Comparison of ENCODE assay signal across 1 cellular context in the genomic region with DNA sequence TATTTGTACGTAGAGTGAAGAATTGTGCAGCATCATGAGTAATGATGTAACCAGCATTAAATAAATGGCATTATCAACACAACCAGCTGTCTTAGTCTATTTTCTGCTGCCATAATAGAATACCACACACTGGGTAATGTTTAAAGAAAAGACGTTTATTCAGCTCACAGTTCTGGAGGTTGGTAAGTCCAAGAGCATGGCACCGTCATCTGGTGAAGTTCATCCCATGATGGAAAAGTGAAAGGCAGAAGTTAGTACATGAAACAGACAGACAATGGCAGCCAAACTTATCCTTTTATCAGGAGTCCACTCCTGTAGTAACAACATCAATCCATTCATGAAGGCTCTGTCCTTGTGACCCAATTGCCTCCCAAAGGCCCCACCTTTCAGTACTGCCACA.
TF ChIP-seq lines count a peak whose summit lies in the region.

No MANE protein-coding gene starts in this region.

TF ChIP-seq in HepG2, 621 proteins besides CTCF, POLR2A, EP300 and RAD21 (continued from another document):
- TF ChIP-seq, protein P1, sequence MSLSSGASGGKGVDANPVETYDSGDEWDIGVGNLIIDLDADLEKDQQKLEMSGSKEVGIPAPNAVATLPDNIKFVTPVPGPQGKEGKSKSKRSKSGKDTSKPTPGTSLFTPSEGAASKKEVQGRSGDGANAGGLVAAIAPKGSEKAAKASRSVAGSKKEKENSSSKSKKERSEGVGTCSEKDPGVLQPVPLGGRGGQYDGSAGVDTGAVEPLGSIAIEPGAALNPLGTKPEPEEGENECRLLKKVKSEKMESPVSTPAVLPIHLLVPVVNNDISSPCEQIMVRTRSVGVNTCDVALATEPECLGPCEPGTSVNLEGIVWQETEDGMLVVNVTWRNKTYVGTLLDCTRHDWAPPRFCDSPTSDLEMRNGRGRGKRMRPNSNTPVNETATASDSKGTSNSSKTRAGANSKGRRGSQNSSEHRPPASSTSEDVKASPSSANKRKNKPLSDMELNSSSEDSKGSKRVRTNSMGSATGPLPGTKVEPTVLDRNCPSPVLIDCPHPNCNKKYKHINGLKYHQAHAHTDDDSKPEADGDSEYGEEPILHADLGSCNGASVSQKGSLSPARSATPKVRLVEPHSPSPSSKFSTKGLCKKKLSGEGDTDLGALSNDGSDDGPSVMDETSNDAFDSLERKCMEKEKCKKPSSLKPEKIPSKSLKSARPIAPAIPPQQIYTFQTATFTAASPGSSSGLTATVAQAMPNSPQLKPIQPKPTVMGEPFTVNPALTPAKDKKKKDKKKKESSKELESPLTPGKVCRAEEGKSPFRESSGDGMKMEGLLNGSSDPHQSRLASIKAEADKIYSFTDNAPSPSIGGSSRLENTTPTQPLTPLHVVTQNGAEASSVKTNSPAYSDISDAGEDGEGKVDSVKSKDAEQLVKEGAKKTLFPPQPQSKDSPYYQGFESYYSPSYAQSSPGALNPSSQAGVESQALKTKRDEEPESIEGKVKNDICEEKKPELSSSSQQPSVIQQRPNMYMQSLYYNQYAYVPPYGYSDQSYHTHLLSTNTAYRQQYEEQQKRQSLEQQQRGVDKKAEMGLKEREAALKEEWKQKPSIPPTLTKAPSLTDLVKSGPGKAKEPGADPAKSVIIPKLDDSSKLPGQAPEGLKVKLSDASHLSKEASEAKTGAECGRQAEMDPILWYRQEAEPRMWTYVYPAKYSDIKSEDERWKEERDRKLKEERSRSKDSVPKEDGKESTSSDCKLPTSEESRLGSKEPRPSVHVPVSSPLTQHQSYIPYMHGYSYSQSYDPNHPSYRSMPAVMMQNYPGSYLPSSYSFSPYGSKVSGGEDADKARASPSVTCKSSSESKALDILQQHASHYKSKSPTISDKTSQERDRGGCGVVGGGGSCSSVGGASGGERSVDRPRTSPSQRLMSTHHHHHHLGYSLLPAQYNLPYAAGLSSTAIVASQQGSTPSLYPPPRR (CRISPR knock-in tag; IDR thresholded peaks at IDR 0.05; ENCODE audit: borderline replicate concordance), result no peak
- no peak for TF ChIP-seq CBX1 (IDR thresholded peaks at IDR 0.05; ENCODE audit: low read depth)
- peak; percentile 94; the same call in 1 of the 2 replicates for TF ChIP-seq ZNF564 (CRISPR knock-in tag; IDR thresholded peaks at IDR 0.05)
- TF ChIP-seq POLR2G (IDR thresholded peaks at IDR 0.05; ENCODE audit: low read depth, low read length), result no peak
- TF ChIP-seq, protein P2, sequence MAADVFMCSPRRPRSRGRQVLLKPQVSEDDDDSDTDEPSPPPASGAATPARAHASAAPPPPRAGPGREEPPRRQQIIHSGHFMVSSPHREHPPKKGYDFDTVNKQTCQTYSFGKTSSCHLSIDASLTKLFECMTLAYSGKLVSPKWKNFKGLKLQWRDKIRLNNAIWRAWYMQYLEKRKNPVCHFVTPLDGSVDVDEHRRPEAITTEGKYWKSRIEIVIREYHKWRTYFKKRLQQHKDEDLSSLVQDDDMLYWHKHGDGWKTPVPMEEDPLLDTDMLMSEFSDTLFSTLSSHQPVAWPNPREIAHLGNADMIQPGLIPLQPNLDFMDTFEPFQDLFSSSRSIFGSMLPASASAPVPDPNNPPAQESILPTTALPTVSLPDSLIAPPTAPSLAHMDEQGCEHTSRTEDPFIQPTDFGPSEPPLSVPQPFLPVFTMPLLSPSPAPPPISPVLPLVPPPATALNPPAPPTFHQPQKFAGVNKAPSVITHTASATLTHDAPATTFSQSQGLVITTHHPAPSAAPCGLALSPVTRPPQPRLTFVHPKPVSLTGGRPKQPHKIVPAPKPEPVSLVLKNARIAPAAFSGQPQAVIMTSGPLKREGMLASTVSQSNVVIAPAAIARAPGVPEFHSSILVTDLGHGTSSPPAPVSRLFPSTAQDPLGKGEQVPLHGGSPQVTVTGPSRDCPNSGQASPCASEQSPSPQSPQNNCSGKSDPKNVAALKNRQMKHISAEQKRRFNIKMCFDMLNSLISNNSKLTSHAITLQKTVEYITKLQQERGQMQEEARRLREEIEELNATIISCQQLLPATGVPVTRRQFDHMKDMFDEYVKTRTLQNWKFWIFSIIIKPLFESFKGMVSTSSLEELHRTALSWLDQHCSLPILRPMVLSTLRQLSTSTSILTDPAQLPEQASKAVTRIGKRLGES (CRISPR knock-in tag; IDR thresholded peaks at IDR 0.05; ENCODE audit: borderline replicate concordance), result no peak
- TF ChIP-seq, protein P3, sequence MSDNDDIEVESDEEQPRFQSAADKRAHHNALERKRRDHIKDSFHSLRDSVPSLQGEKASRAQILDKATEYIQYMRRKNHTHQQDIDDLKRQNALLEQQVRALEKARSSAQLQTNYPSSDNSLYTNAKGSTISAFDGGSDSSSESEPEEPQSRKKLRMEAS (IDR thresholded peaks at IDR 0.05), result no peak
- TF ChIP-seq, protein P4, sequence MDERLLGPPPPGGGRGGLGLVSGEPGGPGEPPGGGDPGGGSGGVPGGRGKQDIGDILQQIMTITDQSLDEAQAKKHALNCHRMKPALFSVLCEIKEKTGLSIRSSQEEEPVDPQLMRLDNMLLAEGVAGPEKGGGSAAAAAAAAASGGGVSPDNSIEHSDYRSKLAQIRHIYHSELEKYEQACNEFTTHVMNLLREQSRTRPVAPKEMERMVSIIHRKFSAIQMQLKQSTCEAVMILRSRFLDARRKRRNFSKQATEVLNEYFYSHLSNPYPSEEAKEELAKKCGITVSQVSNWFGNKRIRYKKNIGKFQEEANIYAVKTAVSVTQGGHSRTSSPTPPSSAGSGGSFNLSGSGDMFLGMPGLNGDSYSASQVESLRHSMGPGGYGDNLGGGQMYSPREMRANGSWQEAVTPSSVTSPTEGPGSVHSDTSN (CRISPR knock-in tag; IDR thresholded peaks at IDR 0.05), result no peak
- TF ChIP-seq ZNF382 (CRISPR knock-in tag; IDR thresholded peaks at IDR 0.05; ENCODE audit: borderline replicate concordance), result no peak
